1 cellular context compared by ENCODE assay signal in the genomic region with DNA sequence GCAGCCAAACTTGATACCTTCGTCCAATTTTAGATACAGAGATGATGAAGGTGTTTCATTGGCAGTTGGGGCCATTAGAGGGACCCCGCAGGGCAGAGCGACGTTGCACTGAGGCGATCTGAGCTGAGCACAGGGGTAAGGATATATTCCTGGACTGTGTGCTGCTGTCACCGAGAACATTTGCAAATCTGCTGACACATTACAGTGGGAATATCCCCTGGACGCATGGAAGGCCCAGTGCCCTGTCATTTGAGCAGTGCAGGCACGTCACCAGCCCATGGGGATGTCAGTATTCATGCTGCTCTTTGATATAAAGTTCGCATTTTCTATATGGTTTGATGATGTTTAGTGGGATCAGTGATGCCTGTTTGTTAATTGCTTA.
TF ChIP-seq lines count a peak whose summit lies in the region.

No MANE protein-coding gene starts in this region.

TF ChIP-seq in GM23338, 12 proteins besides CTCF, POLR2A, EP300 and RAD21 (continued from another document):
- TF ChIP-seq, protein P1, sequence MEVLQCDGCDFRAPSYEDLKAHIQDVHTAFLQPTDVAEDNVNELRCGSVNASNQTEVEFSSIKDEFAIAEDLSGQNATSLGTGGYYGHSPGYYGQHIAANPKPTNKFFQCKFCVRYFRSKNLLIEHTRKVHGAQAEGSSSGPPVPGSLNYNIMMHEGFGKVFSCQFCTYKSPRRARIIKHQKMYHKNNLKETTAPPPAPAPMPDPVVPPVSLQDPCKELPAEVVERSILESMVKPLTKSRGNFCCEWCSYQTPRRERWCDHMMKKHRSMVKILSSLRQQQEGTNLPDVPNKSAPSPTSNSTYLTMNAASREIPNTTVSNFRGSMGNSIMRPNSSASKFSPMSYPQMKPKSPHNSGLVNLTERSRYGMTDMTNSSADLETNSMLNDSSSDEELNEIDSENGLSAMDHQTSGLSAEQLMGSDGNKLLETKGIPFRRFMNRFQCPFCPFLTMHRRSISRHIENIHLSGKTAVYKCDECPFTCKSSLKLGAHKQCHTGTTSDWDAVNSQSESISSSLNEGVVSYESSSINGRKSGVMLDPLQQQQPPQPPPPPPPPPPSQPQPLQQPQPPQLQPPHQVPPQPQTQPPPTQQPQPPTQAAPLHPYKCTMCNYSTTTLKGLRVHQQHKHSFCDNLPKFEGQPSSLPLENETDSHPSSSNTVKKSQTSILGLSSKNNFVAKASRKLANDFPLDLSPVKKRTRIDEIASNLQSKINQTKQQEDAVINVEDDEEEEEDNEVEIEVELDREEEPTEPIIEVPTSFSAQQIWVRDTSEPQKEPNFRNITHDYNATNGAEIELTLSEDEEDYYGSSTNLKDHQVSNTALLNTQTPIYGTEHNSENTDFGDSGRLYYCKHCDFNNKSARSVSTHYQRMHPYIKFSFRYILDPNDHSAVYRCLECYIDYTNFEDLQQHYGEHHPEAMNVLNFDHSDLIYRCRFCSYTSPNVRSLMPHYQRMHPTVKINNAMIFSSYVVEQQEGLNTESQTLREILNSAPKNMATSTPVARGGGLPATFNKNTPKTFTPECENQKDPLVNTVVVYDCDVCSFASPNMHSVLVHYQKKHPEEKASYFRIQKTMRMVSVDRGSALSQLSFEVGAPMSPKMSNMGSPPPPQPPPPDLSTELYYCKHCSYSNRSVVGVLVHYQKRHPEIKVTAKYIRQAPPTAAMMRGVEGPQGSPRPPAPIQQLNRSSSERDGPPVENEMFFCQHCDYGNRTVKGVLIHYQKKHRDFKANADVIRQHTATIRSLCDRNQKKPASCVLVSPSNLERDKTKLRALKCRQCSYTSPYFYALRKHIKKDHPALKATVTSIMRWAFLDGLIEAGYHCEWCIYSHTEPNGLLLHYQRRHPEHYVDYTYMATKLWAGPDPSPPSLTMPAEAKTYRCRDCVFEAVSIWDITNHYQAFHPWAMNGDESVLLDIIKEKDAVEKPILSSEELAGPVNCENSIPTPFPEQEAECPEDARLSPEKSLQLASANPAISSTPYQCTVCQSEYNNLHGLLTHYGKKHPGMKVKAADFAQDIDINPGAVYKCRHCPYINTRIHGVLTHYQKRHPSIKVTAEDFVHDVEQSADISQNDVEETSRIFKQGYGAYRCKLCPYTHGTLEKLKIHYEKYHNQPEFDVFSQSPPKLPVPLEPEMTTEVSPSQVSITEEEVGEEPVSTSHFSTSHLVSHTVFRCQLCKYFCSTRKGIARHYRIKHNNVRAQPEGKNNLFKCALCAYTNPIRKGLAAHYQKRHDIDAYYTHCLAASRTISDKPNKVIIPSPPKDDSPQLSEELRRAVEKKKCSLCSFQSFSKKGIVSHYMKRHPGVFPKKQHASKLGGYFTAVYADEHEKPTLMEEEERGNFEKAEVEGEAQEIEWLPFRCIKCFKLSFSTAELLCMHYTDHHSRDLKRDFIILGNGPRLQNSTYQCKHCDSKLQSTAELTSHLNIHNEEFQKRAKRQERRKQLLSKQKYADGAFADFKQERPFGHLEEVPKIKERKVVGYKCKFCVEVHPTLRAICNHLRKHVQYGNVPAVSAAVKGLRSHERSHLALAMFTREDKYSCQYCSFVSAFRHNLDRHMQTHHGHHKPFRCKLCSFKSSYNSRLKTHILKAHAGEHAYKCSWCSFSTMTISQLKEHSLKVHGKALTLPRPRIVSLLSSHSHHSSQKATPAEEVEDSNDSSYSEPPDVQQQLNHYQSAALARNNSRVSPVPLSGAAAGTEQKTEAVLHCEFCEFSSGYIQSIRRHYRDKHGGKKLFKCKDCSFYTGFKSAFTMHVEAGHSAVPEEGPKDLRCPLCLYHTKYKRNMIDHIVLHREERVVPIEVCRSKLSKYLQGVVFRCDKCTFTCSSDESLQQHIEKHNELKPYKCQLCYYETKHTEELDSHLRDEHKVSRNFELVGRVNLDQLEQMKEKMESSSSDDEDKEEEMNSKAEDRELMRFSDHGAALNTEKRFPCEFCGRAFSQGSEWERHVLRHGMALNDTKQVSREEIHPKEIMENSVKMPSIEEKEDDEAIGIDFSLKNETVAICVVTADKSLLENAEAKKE (CRISPR knock-in tag; IDR thresholded peaks at IDR 0.05) = no peak
- TF ChIP-seq CREB1 (CRISPR knock-in tag; IDR thresholded peaks at IDR 0.05; ENCODE audit: low read depth) = no peak
